Comparison of ENCODE assay signal across 8 cellular contexts in the genomic region with DNA sequence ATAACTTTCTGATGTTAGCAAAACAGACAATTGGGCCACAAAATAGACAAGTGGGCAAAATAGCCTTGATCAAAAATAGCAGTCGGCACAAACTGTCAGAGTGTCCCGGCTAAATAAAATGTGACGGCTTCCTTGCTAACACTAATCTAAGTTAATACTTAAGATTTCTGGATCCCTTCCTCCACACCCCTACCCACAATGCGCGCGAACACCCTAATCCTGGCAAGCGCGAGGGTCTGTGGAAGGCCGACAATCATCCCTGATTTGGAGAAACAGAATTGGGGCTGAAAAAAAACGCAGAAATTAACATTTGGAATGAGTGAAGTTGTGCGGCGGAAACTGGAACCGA. TPM values are rescaled to one million over a fixed set of nuclear protein-coding genes. Genes with fewer than 3 reads are reported as not detected.
DNase-seq lines count a peak whose midpoint lies in the region; ATAC-seq and TF ChIP-seq lines count a peak whose summit lies in the region.

No MANE protein-coding gene starts in this region.

- H3K9me3 ChIP-seq in CD8-positive, alpha-beta T cell (ENCODE audit: low read length): no peaks in the 10 kb centered on the region
- H3K9me3 ChIP-seq in Karpas-422 (ENCODE audit: low read length): no peaks in the 10 kb centered on the region
- H3K9me3 ChIP-seq in duodenal mucosa (ENCODE audit: control insufficient read depth in 1 of 2, low read length in 2 of 2): no peaks in the 10 kb centered on the region

- TF ChIP-seq CTCF in CD8-positive, alpha-beta T cell (IDR thresholded peaks at IDR 0.05): no peak
- TF ChIP-seq CTCF in neural crest cell (conservative IDR thresholded peaks at IDR 0.05): no peak

- H3K4me3 ChIP-seq in CD8-positive, alpha-beta T cell (ENCODE audit: low read depth, low read length): peak overlapping the region; percentile 84
- H3K4me3 ChIP-seq in Karpas-422 (ENCODE audit: low read length): peak overlapping the region; percentile 77
- H3K4me3 ChIP-seq in duodenal mucosa (ENCODE audit: low read depth in 1 of 2, low read length in 2 of 2): peak overlapping the region; percentile 92 to 97

- no peaks in the 10 kb centered on the region for H3K27me3 Mint-ChIP-seq in CD8-positive, alpha-beta T cell (ENCODE audit: low read depth)
- H3K27me3 Mint-ChIP-seq in neural crest cell (ENCODE audit: low read depth): no peaks in the 10 kb centered on the region

- peak overlapping the region; percentile 24; the same call in 1 of the 2 replicates for H2AFZ ChIP-seq in Karpas-422 (ENCODE audit: low read length)

- no peak for ATAC-seq in CD8-positive, alpha-beta T cell

- POLR2A ChIA-PET in CD8-positive, alpha-beta T cell (lab: Charles Lee): interaction anchor here (1.0 to 1.7 kb wide), 3 partner anchors 22 to 109 kb away, joined by 3 to 8 read pairs (median 4); a partner anchor contains a TSS

- peak overlapping the region; percentile 79 for H3K9ac ChIP-seq in Karpas-422 (ENCODE audit: low read length)
- H3K9ac ChIP-seq in duodenal mucosa (ENCODE audit: low read depth in 1 of 2, low read length in 2 of 2): peak overlapping the region; percentile 83 to 85

- peaks cover 18% of the 10 kb centered on the region for H3K4me1 ChIP-seq in CD8-positive, alpha-beta T cell (ENCODE audit: insufficient read depth, low read length)
- H3K4me1 ChIP-seq in Karpas-422 (ENCODE audit: low read length) (peaks cover 42% of the 10 kb centered on the region), duodenal mucosa (ENCODE audit: control insufficient read depth in 1 of 2, insufficient read depth in 2 of 2, low read length in 2 of 2) (peaks cover 27 to 34% of the 10 kb centered on the region in 2 donors)

- H3K36me3 ChIP-seq in CD8-positive, alpha-beta T cell (ENCODE audit: insufficient read depth, low read length): no peaks in the 10 kb centered on the region
- H3K36me3 ChIP-seq in Karpas-422 (ENCODE audit: insufficient read depth, low read length) (peaks cover 15% of the 10 kb centered on the region; the same call in 1 of the 2 replicates), duodenal mucosa (ENCODE audit: control insufficient read depth in 1 of 2, insufficient read depth in 2 of 2, low read length in 2 of 2) (no peaks in the 10 kb centered on the region)

- H3K27ac ChIP-seq in CD8-positive, alpha-beta T cell (ENCODE audit: low read depth, low read length): peak overlapping the region; percentile 75
- H3K27ac ChIP-seq in Karpas-422 (ENCODE audit: low read length): peak overlapping the region; percentile 8; the same call in 1 of the 2 replicates
- H3K27ac ChIP-seq in duodenal mucosa (ENCODE audit: low read depth, low read length): peak overlapping the region; percentile 13

- no peak for DNase-seq in CD8-positive, alpha-beta T cell
- DNase-seq in Karpas-422 (no peak), neural crest cell (ENCODE audit: low read depth, low spot score) (no peak), SK-N-DZ (ENCODE audit: low spot score) (no peak), H4 (ENCODE audit: low spot score) (no peak), COR-L47 (lab: John Stamatoyannopoulos, UW) (no peak), NCI-H187 (lab: John Stamatoyannopoulos, UW) (no peak)

- peak overlapping the region; percentile 99 for H3K4me3 Mint-ChIP-seq in CD8-positive, alpha-beta T cell
- peak overlapping the region; percentile 95 for H3K4me3 Mint-ChIP-seq in neural crest cell

- H3K27me3 ChIP-seq in CD8-positive, alpha-beta T cell (ENCODE audit: insufficient read depth, low read length): no peaks in the 10 kb centered on the region
- no peaks in the 10 kb centered on the region for H3K27me3 ChIP-seq in Karpas-422 (ENCODE audit: low read length)
- H3K27me3 ChIP-seq in duodenal mucosa (ENCODE audit: control insufficient read depth in 1 of 2, insufficient read depth in 2 of 2, low read length in 2 of 2): no peaks in the 10 kb centered on the region

- peaks cover 50% of the 10 kb centered on the region for H3K4me1 Mint-ChIP-seq in CD8-positive, alpha-beta T cell (ENCODE audit: low read depth)
- H3K4me1 Mint-ChIP-seq in neural crest cell: peaks cover 44% of the 10 kb centered on the region

- peak overlapping the region; percentile 87 for H3K4me2 ChIP-seq in Karpas-422 (ENCODE audit: low read depth, low read length, poor library complexity, severe bottlenecking)

- no peaks in the 10 kb centered on the region for H3K9me2 ChIP-seq in Karpas-422 (replicated peaks; ENCODE audit: insufficient read depth, low read length)

- intact Hi-C loops in CD8-positive, alpha-beta T cell (cut with DNase I, micrococcal nuclease): loop anchor here (5.0 to 10.0 kb wide), 6 partner anchors 1211 to 1806 kb away; partner anchors contain the start of genes ATP2B1 (in 2 of the 2), DUSP6 (in 1 of the 2) and POC1B (in 1 of the 2)

- H4K20me1 ChIP-seq in Karpas-422 (ENCODE audit: insufficient read depth, low read depth, low read length): no peaks in the 10 kb centered on the region

- peaks cover 83% of the 10 kb centered on the region for H3K79me2 ChIP-seq in Karpas-422 (ENCODE audit: low read length)

- H3K36me3 Mint-ChIP-seq in CD8-positive, alpha-beta T cell: peaks cover 39% of the 10 kb centered on the region
- peaks cover 12% of the 10 kb centered on the region for H3K36me3 Mint-ChIP-seq in neural crest cell (ENCODE audit: low read depth)

- no peaks in the 10 kb centered on the region for H3K9me3 Mint-ChIP-seq in CD8-positive, alpha-beta T cell
- H3K9me3 Mint-ChIP-seq in neural crest cell: no peaks in the 10 kb centered on the region

- CTCF ChIA-PET in CD8-positive, alpha-beta T cell (lab: Charles Lee): no interaction called here

- H3K27ac Mint-ChIP-seq in CD8-positive, alpha-beta T cell: peak overlapping the region; percentile 97
- H3K27ac Mint-ChIP-seq in neural crest cell (ENCODE audit: unreplicated experiment): peak overlapping the region; percentile 95

RNA-seq across cellular contexts. Expression of gene CEP290, which starts 0.5 kb away (rescaled TPM):
- 10 to 100 TPM in 1 of 2 experiments, 1 to 10 TPM in 1; 7.7 to 10.7 TPM for total RNA-seq in CD8-positive, alpha-beta T cell
- 17.7 and 30.6 TPM in 2 replicates for total RNA-seq in Karpas-422 (2014; rRNA removed; shearing (Covaris generic); ENCODE audit: low replicate concordance)
- 25.5 and 27.5 TPM in 2 replicates for total RNA-seq in neural crest cell
- 12.6 and 13.2 TPM in 2 replicates for polyA plus RNA-seq in SK-N-DZ (2014; cell fraction: cytosol; rRNA removed)
- polyA plus RNA-seq in SK-N-DZ (2014; cell fraction: nucleus; rRNA removed): 35.8 and 40.9 TPM in 2 replicates
- 6.3 and 7.5 TPM in 2 replicates for total RNA-seq in H4 (2014; rRNA removed; shearing (Covaris generic))

RNA-seq across cellular contexts. Expression of gene TMTC3, which starts 0.7 kb away (rescaled TPM):
- total RNA-seq in CD8-positive, alpha-beta T cell: 1 to 10 TPM; 3.9 to 4.4 TPM
- total RNA-seq in Karpas-422 (2014; rRNA removed; shearing (Covaris generic); ENCODE audit: low replicate concordance): 5.6 and 16.6 TPM in 2 replicates
- total RNA-seq in neural crest cell: 20.6 and 23.6 TPM in 2 replicates
- 7.5 and 7.9 TPM in 2 replicates for polyA plus RNA-seq in SK-N-DZ (2014; cell fraction: cytosol; rRNA removed)
- 6.7 and 7.6 TPM in 2 replicates for polyA plus RNA-seq in SK-N-DZ (2014; cell fraction: nucleus; rRNA removed)
- total RNA-seq in H4 (2014; rRNA removed; shearing (Covaris generic)): 22.7 and 30.5 TPM in 2 replicates

Comparison
In these comparisons a context has a peak if more than half of its experiments do, and no peak if none do; other contexts are left out.
1. H3K27ac ChIP-seq: peak in every context shown above with its lines; median percentile 75 in CD8-positive, alpha-beta T cell; 13 in duodenal mucosa; 8 in Karpas-422.